In genomic region chr6:150451767-150452641, GRCh38 we compare ENCODE assay signal across 1 cellular context.
TF ChIP-seq lines count a peak whose summit lies in the region.

No MANE protein-coding gene starts in this region.

TF ChIP-seq in WTC11, 78 proteins besides CTCF, POLR2A, EP300 and RAD21 (continued from another document):
- TF ChIP-seq NR3C1 (CRISPR knock-in tag; conservative IDR thresholded peaks at IDR 0.05; ENCODE audit: low read depth): no peak
